Comparison of ENCODE assay signal across 10 cellular contexts in genomic region chr4:128516568-128516967, GRCh38.
DNase-seq lines count a peak whose midpoint lies in the region; ATAC-seq and TF ChIP-seq lines count a peak whose summit lies in the region.
"Had no signal": no experiment of that assay in that cellular context is flagged by ENCODE, and none has a peak within 500 bp of the region (broad histone marks: within the 10 kb centered on the region; RNA-seq: fewer than 3 reads in every experiment).

No MANE protein-coding gene starts in this region.

- H3K9me3 ChIP-seq in heart right ventricle (no peaks in the 10 kb centered on the region), neuronal stem cell (replicated peaks in 1 of 2; ENCODE audit: control insufficient read depth in 2 of 2, insufficient read depth in 1 of 2, low read depth in 1 of 2, low read length in 2 of 2) (peaks cover 0 to 7% of the 10 kb centered on the region in 2 donors)

- H3K36me3 ChIP-seq in heart right ventricle (no peaks in the 10 kb centered on the region), neuronal stem cell (replicated peaks in 1 of 2; ENCODE audit: control insufficient read depth in 2 of 2, insufficient read depth in 2 of 2, low read length in 2 of 2) (no peaks in the 10 kb centered on the region)

- no peak overlapping the region for H3K23ac ChIP-seq in neuronal stem cell (ENCODE audit: low read depth, low read length, poor library complexity)

- H4K8ac ChIP-seq in neuronal stem cell (ENCODE audit: low read depth, low read length) = no peak overlapping the region

- no peak overlapping the region for H2AFZ ChIP-seq in neuronal stem cell (ENCODE audit: low read length)

- H3K4ac ChIP-seq in neuronal stem cell (ENCODE audit: low read length) = no peak overlapping the region

- TF ChIP-seq CTCF in choroid plexus epithelial cell (conservative IDR thresholded peaks at IDR 0.05; ENCODE audit: low read depth, low read length) = no peak
- no peak for TF ChIP-seq CTCF in heart right ventricle (IDR thresholded peaks at IDR 0.05)

- 73 to 77% methylated on average over 2 of the region's 2 CpGs for WGBS in heart right ventricle, 2 donors
- no CpG with 5 or more reads among the region's 2 CpGs for WGBS in neuronal stem cell (ENCODE audit: extremely low coverage in 2 of 2, insufficient read length in 2 of 2, insufficient replicate concordance in 1 of 2), 2 donors

- H2AK5ac ChIP-seq in neuronal stem cell (ENCODE audit: low read depth, low read length) = no peak overlapping the region

- H2BK15ac ChIP-seq in neuronal stem cell (ENCODE audit: low read length) = no peak overlapping the region

- no peak overlapping the region for H3K9ac ChIP-seq in neuronal stem cell (ENCODE audit: low read depth, low read length, poor library complexity)

- no peaks in the 10 kb centered on the region for H3K79me1 ChIP-seq in neuronal stem cell (ENCODE audit: low read depth, low read length)

- ATAC-seq in GM19467 (IDR thresholded peaks at IDR 0.05; ENCODE audit: unreplicated experiment) (peak; percentile 50), HG03175 (IDR thresholded peaks at IDR 0.05; ENCODE audit: unreplicated experiment) (peak; percentile 58), heart right ventricle (no peak)

- H3K4me3 ChIP-seq in choroid plexus epithelial cell (ENCODE audit: low read depth, low read length) (no peak overlapping the region), heart right ventricle (no peak overlapping the region), neuronal stem cell (ENCODE audit: low read length in 2 of 2) (no peak overlapping the region)

- H4K91ac ChIP-seq in neuronal stem cell (ENCODE audit: low read depth, low read length, poor library complexity) = no peak overlapping the region

- no peak overlapping the region for H3K4me2 ChIP-seq in neuronal stem cell (ENCODE audit: insufficient read depth, low read length, poor library complexity, severe bottlenecking)

- intact Hi-C loops in heart right ventricle (cut with DNase I) (loop anchor here in 3 of 10 donors (5.0 kb wide), 2 partner anchors 36 to 49 kb away; no protein-coding TSS in a partner anchor), cardiac septum (cut with DNase I) (loop anchor here (5.0 kb wide), 1 partner anchor 36 kb away; no protein-coding TSS in a partner anchor)

- H3K14ac ChIP-seq in neuronal stem cell (ENCODE audit: low read length) = no peak overlapping the region

- H3K4me1 ChIP-seq in heart right ventricle = peaks cover 8 to 41% (median 32%) of the 10 kb centered on the region in 9 donors
- peaks cover 10 to 31% of the 10 kb centered on the region in 2 donors for H3K4me1 ChIP-seq in neuronal stem cell (ENCODE audit: control insufficient read depth in 2 of 2, insufficient read depth in 1 of 2, low read depth in 1 of 2, low read length in 2 of 2)

- no peak overlapping the region for H2BK120ac ChIP-seq in neuronal stem cell (ENCODE audit: low read depth, low read length)

- no peak overlapping the region for H2BK5ac ChIP-seq in neuronal stem cell (ENCODE audit: low read length)

- no peak overlapping the region for H2BK12ac ChIP-seq in neuronal stem cell (ENCODE audit: low read length)

- DNase-seq in DMS53 treated with DMSO at 0.1 percent for 48 hours (lab: John Stamatoyannopoulos, UW; ENCODE audit: unreplicated experiment) (peak; percentile 11), choroid plexus epithelial cell (ENCODE audit: low read depth) (peak; percentile 26), heart right ventricle (no peak), cardiac septum (ENCODE audit: low spot score) (no peak), pons (ENCODE audit: low spot score) (no peak), neuronal stem cell (ENCODE audit: low spot score) (no peak)
- DNase-seq: activated B cell treated with CpG ODN at 0.5 μM for 24 hours, DMS153 had no signal

- no peaks in the 10 kb centered on the region for H3K27me3 ChIP-seq in heart right ventricle
- no peaks in the 10 kb centered on the region for H3K27me3 ChIP-seq in neuronal stem cell (ENCODE audit: control insufficient read depth in 3 of 3, insufficient read depth in 3 of 3, low read depth in 1 of 3, low read length in 3 of 3)

- H3K27ac ChIP-seq in heart right ventricle (peak overlapping the region in 2 of 10 donors; percentile 28 to 71), neuronal stem cell (replicated peaks; ENCODE audit: low read length) (no peak overlapping the region)

- H3K18ac ChIP-seq in neuronal stem cell (ENCODE audit: low read length) = no peak overlapping the region

Comparison
In these comparisons a context has a peak if more than half of its experiments do, and no peak if none do; other contexts are left out.
1. DNase-seq: peak in DMS53 treated with DMSO at 0.1 percent for 48 hours (single experiment) and choroid plexus epithelial cell (single experiment); none in heart right ventricle (0 of 2), cardiac septum (single experiment), pons (single experiment) and neuronal stem cell (single experiment).
2. ATAC-seq: peak in GM19467 (single experiment) and HG03175 (single experiment); none in heart right ventricle (0 of 8).